ENCODE assay signal across 1 cellular context in genomic region chr15:67902579-67902979, GRCh38.
TF ChIP-seq lines count a peak whose summit lies in the region.

No MANE protein-coding gene starts in this region.

TF ChIP-seq in GM23338, 12 proteins besides CTCF, POLR2A, EP300 and RAD21 (continued from another document):
- TF ChIP-seq, protein P1, sequence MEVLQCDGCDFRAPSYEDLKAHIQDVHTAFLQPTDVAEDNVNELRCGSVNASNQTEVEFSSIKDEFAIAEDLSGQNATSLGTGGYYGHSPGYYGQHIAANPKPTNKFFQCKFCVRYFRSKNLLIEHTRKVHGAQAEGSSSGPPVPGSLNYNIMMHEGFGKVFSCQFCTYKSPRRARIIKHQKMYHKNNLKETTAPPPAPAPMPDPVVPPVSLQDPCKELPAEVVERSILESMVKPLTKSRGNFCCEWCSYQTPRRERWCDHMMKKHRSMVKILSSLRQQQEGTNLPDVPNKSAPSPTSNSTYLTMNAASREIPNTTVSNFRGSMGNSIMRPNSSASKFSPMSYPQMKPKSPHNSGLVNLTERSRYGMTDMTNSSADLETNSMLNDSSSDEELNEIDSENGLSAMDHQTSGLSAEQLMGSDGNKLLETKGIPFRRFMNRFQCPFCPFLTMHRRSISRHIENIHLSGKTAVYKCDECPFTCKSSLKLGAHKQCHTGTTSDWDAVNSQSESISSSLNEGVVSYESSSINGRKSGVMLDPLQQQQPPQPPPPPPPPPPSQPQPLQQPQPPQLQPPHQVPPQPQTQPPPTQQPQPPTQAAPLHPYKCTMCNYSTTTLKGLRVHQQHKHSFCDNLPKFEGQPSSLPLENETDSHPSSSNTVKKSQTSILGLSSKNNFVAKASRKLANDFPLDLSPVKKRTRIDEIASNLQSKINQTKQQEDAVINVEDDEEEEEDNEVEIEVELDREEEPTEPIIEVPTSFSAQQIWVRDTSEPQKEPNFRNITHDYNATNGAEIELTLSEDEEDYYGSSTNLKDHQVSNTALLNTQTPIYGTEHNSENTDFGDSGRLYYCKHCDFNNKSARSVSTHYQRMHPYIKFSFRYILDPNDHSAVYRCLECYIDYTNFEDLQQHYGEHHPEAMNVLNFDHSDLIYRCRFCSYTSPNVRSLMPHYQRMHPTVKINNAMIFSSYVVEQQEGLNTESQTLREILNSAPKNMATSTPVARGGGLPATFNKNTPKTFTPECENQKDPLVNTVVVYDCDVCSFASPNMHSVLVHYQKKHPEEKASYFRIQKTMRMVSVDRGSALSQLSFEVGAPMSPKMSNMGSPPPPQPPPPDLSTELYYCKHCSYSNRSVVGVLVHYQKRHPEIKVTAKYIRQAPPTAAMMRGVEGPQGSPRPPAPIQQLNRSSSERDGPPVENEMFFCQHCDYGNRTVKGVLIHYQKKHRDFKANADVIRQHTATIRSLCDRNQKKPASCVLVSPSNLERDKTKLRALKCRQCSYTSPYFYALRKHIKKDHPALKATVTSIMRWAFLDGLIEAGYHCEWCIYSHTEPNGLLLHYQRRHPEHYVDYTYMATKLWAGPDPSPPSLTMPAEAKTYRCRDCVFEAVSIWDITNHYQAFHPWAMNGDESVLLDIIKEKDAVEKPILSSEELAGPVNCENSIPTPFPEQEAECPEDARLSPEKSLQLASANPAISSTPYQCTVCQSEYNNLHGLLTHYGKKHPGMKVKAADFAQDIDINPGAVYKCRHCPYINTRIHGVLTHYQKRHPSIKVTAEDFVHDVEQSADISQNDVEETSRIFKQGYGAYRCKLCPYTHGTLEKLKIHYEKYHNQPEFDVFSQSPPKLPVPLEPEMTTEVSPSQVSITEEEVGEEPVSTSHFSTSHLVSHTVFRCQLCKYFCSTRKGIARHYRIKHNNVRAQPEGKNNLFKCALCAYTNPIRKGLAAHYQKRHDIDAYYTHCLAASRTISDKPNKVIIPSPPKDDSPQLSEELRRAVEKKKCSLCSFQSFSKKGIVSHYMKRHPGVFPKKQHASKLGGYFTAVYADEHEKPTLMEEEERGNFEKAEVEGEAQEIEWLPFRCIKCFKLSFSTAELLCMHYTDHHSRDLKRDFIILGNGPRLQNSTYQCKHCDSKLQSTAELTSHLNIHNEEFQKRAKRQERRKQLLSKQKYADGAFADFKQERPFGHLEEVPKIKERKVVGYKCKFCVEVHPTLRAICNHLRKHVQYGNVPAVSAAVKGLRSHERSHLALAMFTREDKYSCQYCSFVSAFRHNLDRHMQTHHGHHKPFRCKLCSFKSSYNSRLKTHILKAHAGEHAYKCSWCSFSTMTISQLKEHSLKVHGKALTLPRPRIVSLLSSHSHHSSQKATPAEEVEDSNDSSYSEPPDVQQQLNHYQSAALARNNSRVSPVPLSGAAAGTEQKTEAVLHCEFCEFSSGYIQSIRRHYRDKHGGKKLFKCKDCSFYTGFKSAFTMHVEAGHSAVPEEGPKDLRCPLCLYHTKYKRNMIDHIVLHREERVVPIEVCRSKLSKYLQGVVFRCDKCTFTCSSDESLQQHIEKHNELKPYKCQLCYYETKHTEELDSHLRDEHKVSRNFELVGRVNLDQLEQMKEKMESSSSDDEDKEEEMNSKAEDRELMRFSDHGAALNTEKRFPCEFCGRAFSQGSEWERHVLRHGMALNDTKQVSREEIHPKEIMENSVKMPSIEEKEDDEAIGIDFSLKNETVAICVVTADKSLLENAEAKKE (CRISPR knock-in tag; IDR thresholded peaks at IDR 0.05) = no peak
- TF ChIP-seq JUNB (IDR thresholded peaks at IDR 0.05; ENCODE audit: unreplicated experiment) = no peak
- no peak for TF ChIP-seq NANOG (IDR thresholded peaks at IDR 0.05; ENCODE audit: borderline replicate concordance)
- no peak for TF ChIP-seq STAT1 (IDR thresholded peaks at IDR 0.05; ENCODE audit: unreplicated experiment)
- TF ChIP-seq POLR2AphosphoS5 (IDR thresholded peaks at IDR 0.05; ENCODE audit: low read depth) = no peak
- TF ChIP-seq EZH2 (IDR thresholded peaks at IDR 0.05; ENCODE audit: low read depth, unreplicated experiment) = no peak
- TF ChIP-seq, protein P2, sequence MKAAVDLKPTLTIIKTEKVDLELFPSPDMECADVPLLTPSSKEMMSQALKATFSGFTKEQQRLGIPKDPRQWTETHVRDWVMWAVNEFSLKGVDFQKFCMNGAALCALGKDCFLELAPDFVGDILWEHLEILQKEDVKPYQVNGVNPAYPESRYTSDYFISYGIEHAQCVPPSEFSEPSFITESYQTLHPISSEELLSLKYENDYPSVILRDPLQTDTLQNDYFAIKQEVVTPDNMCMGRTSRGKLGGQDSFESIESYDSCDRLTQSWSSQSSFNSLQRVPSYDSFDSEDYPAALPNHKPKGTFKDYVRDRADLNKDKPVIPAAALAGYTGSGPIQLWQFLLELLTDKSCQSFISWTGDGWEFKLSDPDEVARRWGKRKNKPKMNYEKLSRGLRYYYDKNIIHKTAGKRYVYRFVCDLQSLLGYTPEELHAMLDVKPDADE (IDR thresholded peaks at IDR 0.05) = no peak
- TF ChIP-seq REST (IDR thresholded peaks at IDR 0.05; ENCODE audit: unreplicated experiment) = no peak
- TF ChIP-seq ZNF114 (CRISPR knock-in tag; IDR thresholded peaks at IDR 0.05) = no peak
- TF ChIP-seq CREB1 (CRISPR knock-in tag; IDR thresholded peaks at IDR 0.05; ENCODE audit: low read depth) = no peak
